ENCODE assay signal across 12 cellular contexts in the genomic region with DNA sequence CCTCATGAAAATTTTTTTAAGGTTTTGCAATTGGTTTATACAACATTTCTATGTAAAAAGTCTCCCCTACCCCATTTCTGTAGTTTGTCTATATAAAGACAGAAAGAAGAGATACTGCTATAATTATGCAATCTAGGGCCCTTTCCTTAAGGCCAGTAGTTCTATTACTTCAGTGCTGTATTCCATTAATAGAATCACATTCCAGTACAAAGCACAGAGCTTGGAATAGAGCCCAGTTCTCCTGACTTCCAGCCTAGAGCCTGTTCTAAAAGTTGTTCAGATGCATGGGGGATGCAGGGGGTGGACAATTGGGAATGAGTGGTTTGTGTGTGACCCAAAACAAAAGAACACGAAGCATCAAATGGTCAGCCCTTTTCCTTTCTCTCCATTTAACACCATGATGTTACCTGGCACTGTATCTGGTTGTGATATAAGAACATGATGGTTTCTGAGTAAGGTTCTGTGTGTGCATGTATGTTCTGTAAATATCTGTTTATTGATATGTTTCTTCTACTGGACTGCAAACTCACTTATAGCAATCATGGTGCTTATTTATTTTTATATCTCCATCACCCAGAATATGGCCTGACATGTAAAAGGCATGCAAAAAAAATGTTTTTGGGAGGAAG. TPM values are rescaled to one million over a fixed set of nuclear protein-coding genes. Genes with fewer than 3 reads are reported as not detected.
DNase-seq lines count a peak whose midpoint lies in the region; ATAC-seq and TF ChIP-seq lines count a peak whose summit lies in the region.
"Had no signal": no experiment of that assay in that cellular context is flagged by ENCODE, and none has a peak within 500 bp of the region (broad histone marks: within the 10 kb centered on the region; RNA-seq: fewer than 3 reads in every experiment).

No MANE protein-coding gene starts in this region.

- no peak overlapping the region for H3K27ac Mint-ChIP-seq in MCF 10A (ENCODE audit: low read depth, unreplicated experiment)
- H3K27ac Mint-ChIP-seq: CD4-positive, CD25-positive, alpha-beta regulatory T cell; H9 had no signal

- peaks cover 9% of the 10 kb centered on the region for H3K4me1 Mint-ChIP-seq in MCF 10A (ENCODE audit: insufficient read depth, unreplicated experiment)
- H3K4me1 Mint-ChIP-seq: CD4-positive, CD25-positive, alpha-beta regulatory T cell; H9 had no signal

- H3K9me3 Mint-ChIP-seq in MCF 10A (ENCODE audit: unreplicated experiment), result peaks cover 16% of the 10 kb centered on the region

- no CpG with 5 or more reads among the region's 1 CpG for WGBS in mesendoderm (ENCODE audit: extremely low coverage, insufficient coverage, low lambda C conversion rate)

- H3K36me3 ChIP-seq in mucosa of descending colon (ENCODE audit: low read depth) (no peaks in the 10 kb centered on the region), mesendoderm (ENCODE audit: control insufficient read depth, insufficient read depth, low read length) (no peaks in the 10 kb centered on the region)

- H4K8ac ChIP-seq in mesendoderm (ENCODE audit: low read depth, low read length), result no peak overlapping the region

- no peaks in the 10 kb centered on the region for H3K79me2 ChIP-seq in mesendoderm (ENCODE audit: control insufficient read depth, insufficient read depth, low read length)

- H3K18ac ChIP-seq in mesendoderm (ENCODE audit: low read length), result no peak overlapping the region

- H3K27me3 Mint-ChIP-seq in MCF 10A (ENCODE audit: insufficient read depth, unreplicated experiment), result no peaks in the 10 kb centered on the region

- H3K4ac ChIP-seq in mesendoderm (ENCODE audit: low read depth, low read length), result no peak overlapping the region

- no peak overlapping the region for H3K56ac ChIP-seq in mesendoderm (ENCODE audit: low read length)

- no peaks in the 10 kb centered on the region for H3K4me1 ChIP-seq in mucosa of descending colon (ENCODE audit: low read depth)
- H3K4me1 ChIP-seq in mesendoderm (ENCODE audit: control insufficient read depth, low read depth, low read length), result no peaks in the 10 kb centered on the region

- DNase-seq in EH (ENCODE audit: low read depth), result peak; percentile 90
- peak; percentile 72 for DNase-seq in MCF 10A (ENCODE audit: unreplicated experiment)
- no peak for DNase-seq in left ventricle myocardium superior
- no peak for DNase-seq in sciatic nerve (ENCODE audit: low spot score)
- DNase-seq in mucosa of descending colon, result no peak
- DNase-seq in mesendoderm, result no peak
- DNase-seq in stimulated activated CD4-positive, alpha-beta T cell treated with anti-CD3 and anti-CD28 coated beads, Interleukin-2, amount 100 ng/mL, for 24 hours, result no peak
- DNase-seq: activated CD8-positive, alpha-beta memory T cell treated with anti-CD3 and anti-CD28 coated beads, Interleukin-2, amount 50 U/mL, for 4 hours; CD4-positive, CD25-positive, alpha-beta regulatory T cell; H9 had no signal

- H3K27ac ChIP-seq in mesendoderm (ENCODE audit: low read depth, low read length), result no peak overlapping the region

- H3K79me1 ChIP-seq in mesendoderm (ENCODE audit: low read length), result no peaks in the 10 kb centered on the region

- POLR2A ChIA-PET in MCF 10A (lab: Yijun Ruan, JAX), result interaction anchor here (0.9 to 1.9 kb wide), 5 partner anchors 8 to 51 kb away, joined by 3 to 15 read pairs (median 3); a partner anchor contains a TSS

- peak; percentile 98 for ATAC-seq in left ventricle myocardium superior
- ATAC-seq in sciatic nerve, result peak; percentile 97
- no peak for ATAC-seq in mucosa of descending colon
- ATAC-seq in GM21360 (IDR thresholded peaks at IDR 0.05; ENCODE audit: unreplicated experiment), result no peak

- H2AK5ac ChIP-seq in mesendoderm (ENCODE audit: low read length), result no peak overlapping the region

- no peak overlapping the region for H3K23ac ChIP-seq in mesendoderm (ENCODE audit: low read length)

- TF ChIP-seq CTCF in MCF 10A (IDR thresholded peaks at IDR 0.05; ENCODE audit: unreplicated experiment) (no peak), mucosa of descending colon (IDR thresholded peaks at IDR 0.05) (no peak)

- intact Hi-C loops in MCF 10A (cut with micrococcal nuclease) (no loop called here), left ventricle myocardium superior (cut with micrococcal nuclease) (loop anchor here (10.0 kb wide), 1 partner anchor 120 kb away; no protein-coding TSS in a partner anchor), sciatic nerve (cut with DNase I) (no loop called here), mucosa of descending colon (cut with DNase I, micrococcal nuclease) (no loop called here)

- no peak overlapping the region for H2BK5ac ChIP-seq in mesendoderm (ENCODE audit: low read length)

- H2BK120ac ChIP-seq in mesendoderm (ENCODE audit: low read depth, low read length), result no peak overlapping the region

- no peaks in the 10 kb centered on the region for H3K36me3 Mint-ChIP-seq in MCF 10A (ENCODE audit: insufficient read depth, unreplicated experiment)
- H3K36me3 Mint-ChIP-seq: CD4-positive, CD25-positive, alpha-beta regulatory T cell had no signal

- H3K9me3 ChIP-seq in mucosa of descending colon, result no peaks in the 10 kb centered on the region

- no peak overlapping the region for H4K5ac ChIP-seq in mesendoderm (ENCODE audit: low read length)

- no peak overlapping the region for H3K4me3 Mint-ChIP-seq in MCF 10A (ENCODE audit: unreplicated experiment)
- H3K4me3 Mint-ChIP-seq: CD4-positive, CD25-positive, alpha-beta regulatory T cell; H9 had no signal

- H3K27me3 ChIP-seq in mesendoderm (ENCODE audit: insufficient read depth, low read length, poor library complexity), result no peaks in the 10 kb centered on the region

- no peak overlapping the region for H3K4me2 ChIP-seq in mesendoderm (ENCODE audit: low read length)

- H2BK15ac ChIP-seq in mesendoderm (replicated peaks; ENCODE audit: low read depth), result no peak overlapping the region

- BruUV-seq in MCF 10A (replicated peaks; lab: Mats Ljungman, UMichigan), result no TSS peak

- CTCF ChIA-PET in MCF 10A (lab: Yijun Ruan, JAX), result interaction anchor here (0.7 kb wide), 2 partner anchors 24 to 26 kb away, joined by 3 read pairs; no protein-coding TSS in a partner anchor

- no peak overlapping the region for H3K9ac ChIP-seq in mesendoderm (ENCODE audit: low read length)

- no peak overlapping the region for H3K4me3 ChIP-seq in mucosa of descending colon
- no peak overlapping the region for H3K4me3 ChIP-seq in mesendoderm (ENCODE audit: low read length)

RNA-seq across cellular contexts. Expression of a gene that starts 8.2 kb away (rescaled TPM):
- 7.1 and 11.1 TPM in 2 replicates for total RNA-seq in MCF 10A (2022)
- 35.2 TPM for total RNA-seq in left ventricle myocardium superior
- total RNA-seq in sciatic nerve, result 42.3 TPM
- 10 to 100 TPM; 44.8 to 83.3 (median 55.6) TPM for total RNA-seq in mucosa of descending colon
- 5.6 TPM for polyA plus RNA-seq in mesendoderm (2013, experiment 1 of 2)
- polyA plus RNA-seq in mesendoderm (2013, experiment 2 of 2), result 4.7 TPM
- polyA plus RNA-seq: neural cell had no signal

Comparison
In these comparisons a context has a peak if more than half of its experiments do, and no peak if none do; other contexts are left out.
1. DNase-seq: peak in EH (single experiment) and MCF 10A (single experiment); none in left ventricle myocardium superior (single experiment), sciatic nerve (single experiment), mucosa of descending colon (0 of 3), mesendoderm (single experiment) and stimulated activated CD4-positive, alpha-beta T cell treated with anti-CD3 and anti-CD28 coated beads, Interleukin-2, amount 100 ng/mL, for 24 hours (0 of 2).
2. ATAC-seq: peak in left ventricle myocardium superior (single experiment) and sciatic nerve (single experiment); none in mucosa of descending colon (single experiment) and GM21360 (single experiment).